27 cellular contexts compared by ENCODE assay signal in the genomic region with DNA sequence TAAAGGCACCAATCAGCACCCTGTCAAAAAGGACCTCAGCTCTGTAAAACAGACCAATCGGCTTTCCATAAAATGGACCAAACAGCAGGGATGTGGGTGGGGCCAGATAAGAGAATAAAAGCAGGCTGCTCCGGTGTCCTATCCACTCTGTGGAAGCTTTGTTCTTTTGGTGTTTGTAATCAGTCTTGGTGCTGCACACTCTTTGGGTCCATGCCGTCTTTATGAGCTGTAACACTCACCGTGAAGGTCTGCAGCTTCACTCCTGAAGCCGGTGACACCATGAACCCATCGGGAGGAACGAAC.
"Had no signal": no experiment of that assay in that cellular context is flagged by ENCODE, and none has a peak within 500 bp of the region (broad histone marks: within the 10 kb centered on the region; RNA-seq: fewer than 3 reads in every experiment).

No MANE protein-coding gene starts in this region.

- H3K27ac Mint-ChIP-seq: activated B cell treated with CpG ODN at 0.5 μM for 24 hours; activated CD4-positive, alpha-beta T cell treated with anti-CD3 and anti-CD28 coated beads for 36 hours; activated naive CD8-positive, alpha-beta T cell treated with anti-CD3 and anti-CD28 coated beads for 36 hours; activated T-cell treated with anti-CD3 and anti-CD28 coated beads, Interleukin-2, amount 50 U/mL, for 24 hours; activated T-helper 2 cell treated with anti-CD3 and anti-CD28 coated beads, Interferon-gamma antibody, Interleukin-2, Interleukin-4, amounts not matched to agents 10 μg/mL and 5 μg/mL and 100 μg/mL, durations not matched to agents 14 hours and 24 hours and 36 hours; dendritic cell treated with granulocyte-macrophage colony-stimulating factor and Interleukin-4, amounts not matched to agents 40 ng/mL and 50 ng/mL, for 4 days; nephron progenitor cell; T-helper 1 cell treated with Interleukin-12 subunit alpha and Interleukin-12 subunit beta and Interleukin-4 antibody, amounts not matched to agents 30 μg/mL and 1 μg/mL, for 36 hours had no signal

- FAIRE-seq: urothelium cell line had no signal

- H3K36me3 ChIP-seq: cardiac muscle cell, left ventricle myocardium inferior, spleen, thyroid gland had no signal

- H3K27ac ChIP-seq: body of pancreas, cardiac muscle cell, left ventricle myocardium inferior, spleen, thyroid gland had no signal

- H3K4me1 Mint-ChIP-seq: activated CD4-positive, alpha-beta T cell treated with anti-CD3 and anti-CD28 coated beads for 36 hours; activated naive CD8-positive, alpha-beta T cell treated with anti-CD3 and anti-CD28 coated beads for 36 hours had no signal

- H3K4me1 ChIP-seq: body of pancreas, left ventricle myocardium inferior, thyroid gland had no signal

- H3K27me3 ChIP-seq: body of pancreas, cardiac muscle cell, thyroid gland had no signal

- H3K4me3 Mint-ChIP-seq: activated B cell treated with CpG ODN at 0.5 μM for 24 hours; activated CD4-positive, alpha-beta T cell treated with anti-CD3 and anti-CD28 coated beads for 36 hours; activated naive CD8-positive, alpha-beta T cell treated with anti-CD3 and anti-CD28 coated beads for 36 hours; activated T-cell treated with anti-CD3 and anti-CD28 coated beads, Interleukin-2, amount 50 U/mL, for 24 hours; dendritic cell treated with granulocyte-macrophage colony-stimulating factor and Interleukin-4, amounts not matched to agents 40 ng/mL and 50 ng/mL, for 4 days; nephron progenitor cell; T-helper 1 cell treated with Interleukin-12 subunit alpha and Interleukin-12 subunit beta and Interleukin-4 antibody, amounts not matched to agents 30 μg/mL and 1 μg/mL, for 36 hours had no signal

- H3K4me3 ChIP-seq: body of pancreas, cardiac muscle cell, left ventricle myocardium inferior, spleen, thyroid gland had no signal

- DNase-seq: activated B cell treated with CpG ODN at 0.5 μM for 24 hours; activated CD4-positive, alpha-beta T cell treated with anti-CD3 and anti-CD28 coated beads for 36 hours; activated CD4-positive, alpha-beta T cell treated with anti-CD3 and anti-CD28 coated beads, Interleukin-2, amount 50 U/mL, for 4 hours; activated CD8-positive, alpha-beta memory T cell treated with anti-CD3 and anti-CD28 coated beads for 24 hours; activated CD8-positive, alpha-beta memory T cell treated with anti-CD3 and anti-CD28 coated beads, Interleukin-2, amount 50 U/mL, for 4 hours; activated naive CD4-positive, alpha-beta T cell; activated naive CD8-positive, alpha-beta T cell treated with anti-CD3 and anti-CD28 coated beads for 36 hours; activated T-cell treated with anti-CD3 and anti-CD28 coated beads, Interleukin-2, amount 50 U/mL, for 24 hours; amygdala; body of pancreas; effector CD4-positive, alpha-beta T cell; erythroblast; foreskin melanocyte; hypothalamus; left ventricle myocardium inferior; mammary epithelial cell; nephron progenitor cell; spleen; stimulated activated CD4-positive, alpha-beta T cell treated with anti-CD3 and anti-CD28 coated beads, Interleukin-4, amount 100 ng/mL, for 24 hours; stimulated activated naive CD8-positive, alpha-beta T cell treated with anti-CD3 and anti-CD28 coated beads, Interleukin-15, Interleukin-2, amounts not matched to agents 100 U/mL and 50 U/mL, for 24 hours; T1000; thyroid gland had no signal

- H3K9me3 Mint-ChIP-seq: activated B cell treated with CpG ODN at 0.5 μM for 24 hours; activated naive CD8-positive, alpha-beta T cell treated with anti-CD3 and anti-CD28 coated beads for 36 hours; activated T-cell treated with anti-CD3 and anti-CD28 coated beads, Interleukin-2, amount 50 U/mL, for 24 hours; activated T-helper 2 cell treated with anti-CD3 and anti-CD28 coated beads, Interferon-gamma antibody, Interleukin-2, Interleukin-4, amounts not matched to agents 10 μg/mL and 5 μg/mL and 100 μg/mL, durations not matched to agents 14 hours and 24 hours and 36 hours; dendritic cell treated with granulocyte-macrophage colony-stimulating factor and Interleukin-4, amounts not matched to agents 40 ng/mL and 50 ng/mL, for 4 days; nephron progenitor cell; T-helper 1 cell treated with Interleukin-12 subunit alpha and Interleukin-12 subunit beta and Interleukin-4 antibody, amounts not matched to agents 30 μg/mL and 1 μg/mL, for 36 hours had no signal

- H3K36me3 Mint-ChIP-seq: activated naive CD8-positive, alpha-beta T cell treated with anti-CD3 and anti-CD28 coated beads for 36 hours had no signal

- H3K27me3 Mint-ChIP-seq: activated B cell treated with CpG ODN at 0.5 μM for 24 hours had no signal

- H3K9me3 ChIP-seq: body of pancreas, left ventricle myocardium inferior, spleen, thyroid gland had no signal
